Comparison of ENCODE assay signal across 8 cellular contexts in the genomic region with DNA sequence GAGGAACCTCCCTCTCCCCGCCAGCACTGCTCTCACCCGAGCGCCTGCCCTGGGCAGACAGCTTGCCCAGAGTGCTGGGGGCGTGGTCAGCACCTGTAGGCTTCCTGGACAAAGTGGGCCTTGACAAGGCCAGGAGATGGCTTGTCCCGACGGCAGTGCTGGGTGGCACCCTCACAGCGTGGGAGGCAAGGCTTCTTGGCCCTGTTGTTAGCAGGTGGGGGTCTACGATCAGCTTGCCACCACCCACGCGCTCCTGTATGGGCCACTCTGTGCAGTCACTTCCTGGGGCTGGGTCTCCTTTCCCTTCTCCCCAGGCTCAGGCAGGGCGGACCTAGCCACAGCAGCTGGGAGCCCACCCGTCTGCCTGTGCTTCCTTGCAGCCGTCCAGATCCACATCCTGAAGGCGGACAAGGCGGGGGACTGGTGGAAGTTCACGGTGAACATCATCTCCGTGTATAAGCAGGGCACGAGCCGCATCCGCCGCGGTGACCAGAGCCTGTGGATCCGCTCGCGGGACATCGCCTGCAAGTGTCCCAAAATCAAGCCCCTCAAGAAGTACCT.
DNase-seq lines count a peak whose midpoint lies in the region; ATAC-seq and TF ChIP-seq lines count a peak whose summit lies in the region.

No MANE protein-coding gene starts in this region.

- H3K36me3 ChIP-seq in kidney epithelial cell (ENCODE audit: control insufficient read depth, insufficient read depth, low read length): no peaks in the 10 kb centered on the region
- no peaks in the 10 kb centered on the region for H3K36me3 ChIP-seq in suprapubic skin

- peak overlapping the region; percentile 94 for H3K27ac ChIP-seq in suprapubic skin

- no peaks in the 10 kb centered on the region for H3K27me3 ChIP-seq in kidney epithelial cell (ENCODE audit: control insufficient read depth, insufficient read depth, low read length)
- H3K27me3 ChIP-seq in suprapubic skin: no peaks in the 10 kb centered on the region

- peak; percentile 42 for DNase-seq in NCI-H748 (lab: John Stamatoyannopoulos, UW; ENCODE audit: unreplicated experiment)
- no peak for DNase-seq in NCI-H748 treated with DMSO at 0.1 percent for 48 hours (lab: John Stamatoyannopoulos, UW)
- DNase-seq in activated naive CD8-positive, alpha-beta T cell treated with anti-CD3 and anti-CD28 coated beads, Interleukin-2, amount 50 U/mL, for 24 hours: peak; percentile 32
- DNase-seq in kidney epithelial cell (ENCODE audit: low read depth): no peak
- DNase-seq in suprapubic skin (ENCODE audit: low spot score in 2 of 2): no peak
- no peak for DNase-seq in glomerular visceral epithelial cell (ENCODE audit: extremely low spot score)
- DNase-seq in cerebellar nuclear complex (lab: John Stamatoyannopoulos, UW): no peak
- DNase-seq in NCI-H2227 (lab: John Stamatoyannopoulos, UW; ENCODE audit: unreplicated experiment): no peak

- peak; percentile 6 for ATAC-seq in activated naive CD8-positive, alpha-beta T cell treated with anti-CD3 and anti-CD28 coated beads, Interleukin-2, amount 50 U/mL, for 24 hours

- TF ChIP-seq POLR2A in suprapubic skin (IDR thresholded peaks at IDR 0.05): peak in 1 of 2 donors; percentile 21

- no peaks in the 10 kb centered on the region for H3K9me3 ChIP-seq in suprapubic skin

- H3K4me3 ChIP-seq in kidney epithelial cell (ENCODE audit: low read depth, low read length) (peak overlapping the region; percentile 33), suprapubic skin (peak overlapping the region; percentile 53)

- H3K27me3 Mint-ChIP-seq in activated naive CD8-positive, alpha-beta T cell treated with anti-CD3 and anti-CD28 coated beads, Interleukin-2, amount 50 U/mL, for 24 hours: peaks cover 10% of the 10 kb centered on the region

- peaks cover 47% of the 10 kb centered on the region for H3K4me1 ChIP-seq in suprapubic skin

- peaks cover 3% of the 10 kb centered on the region for H3K36me3 Mint-ChIP-seq in activated naive CD8-positive, alpha-beta T cell treated with anti-CD3 and anti-CD28 coated beads, Interleukin-2, amount 50 U/mL, for 24 hours (ENCODE audit: low read depth)

- no peak for TF ChIP-seq EP300 in suprapubic skin (IDR thresholded peaks at IDR 0.05)

- H3K4me1 Mint-ChIP-seq in activated naive CD8-positive, alpha-beta T cell treated with anti-CD3 and anti-CD28 coated beads, Interleukin-2, amount 50 U/mL, for 24 hours: peaks cover 28% of the 10 kb centered on the region

- WGBS in suprapubic skin: 17% methylated on average over 7 of the region's 26 CpGs

- no peaks in the 10 kb centered on the region for H3K9me3 Mint-ChIP-seq in activated naive CD8-positive, alpha-beta T cell treated with anti-CD3 and anti-CD28 coated beads, Interleukin-2, amount 50 U/mL, for 24 hours

- H3K27ac Mint-ChIP-seq in activated naive CD8-positive, alpha-beta T cell treated with anti-CD3 and anti-CD28 coated beads, Interleukin-2, amount 50 U/mL, for 24 hours: peak overlapping the region; percentile 75

- peak overlapping the region; percentile 77 for H3K4me3 Mint-ChIP-seq in activated naive CD8-positive, alpha-beta T cell treated with anti-CD3 and anti-CD28 coated beads, Interleukin-2, amount 50 U/mL, for 24 hours

- TF ChIP-seq CTCF in kidney epithelial cell (IDR thresholded peaks at IDR 0.05; ENCODE audit: insufficient read depth, low read length, poor library complexity, severe bottlenecking) (no peak), suprapubic skin (IDR thresholded peaks at IDR 0.05) (no peak)

Comparison
In these comparisons a context has a peak if more than half of its experiments do, and no peak if none do; other contexts are left out.
1. DNase-seq: peak in NCI-H748 (single experiment) and activated naive CD8-positive, alpha-beta T cell treated with anti-CD3 and anti-CD28 coated beads, Interleukin-2, amount 50 U/mL, for 24 hours (single experiment); none in NCI-H748 treated with DMSO at 0.1 percent for 48 hours (single experiment), kidney epithelial cell (single experiment), suprapubic skin (0 of 2), glomerular visceral epithelial cell (single experiment), cerebellar nuclear complex (0 of 2) and NCI-H2227 (single experiment).